In genomic region chr12:71626098-71626497, GRCh38 we compare ENCODE assay signal across 10 cellular contexts. TPM values are rescaled to one million over a fixed set of nuclear protein-coding genes. Genes with fewer than 3 reads are reported as not detected.
DNase-seq lines count a peak whose midpoint lies in the region; ATAC-seq, FAIRE-seq and TF ChIP-seq lines count a peak whose summit lies in the region.
"Had no signal": no experiment of that assay in that cellular context is flagged by ENCODE, and none has a peak within 500 bp of the region (broad histone marks: within the 10 kb centered on the region; RNA-seq: fewer than 3 reads in every experiment).

No MANE protein-coding gene starts in this region.

- no peak for TF ChIP-seq CTCF in fibroblast of pulmonary artery (IDR thresholded peaks at IDR 0.05; ENCODE audit: low read length, missing control alignments)

- H3K9me3 ChIP-seq in SJCRH30 (replicated peaks): no peaks in the 10 kb centered on the region
- H3K9me3 ChIP-seq: gastroesophageal sphincter had no signal

- H3K4me3 ChIP-seq in fibroblast of pulmonary artery (replicated peaks; ENCODE audit: low read depth, low read length) (no peak overlapping the region), SJCRH30 (no peak overlapping the region)
- H3K4me3 ChIP-seq: gastroesophageal sphincter had no signal

- ATAC-seq in GM21447 (IDR thresholded peaks at IDR 0.05; ENCODE audit: unreplicated experiment) (peak; percentile 80), GM19035 (IDR thresholded peaks at IDR 0.05; ENCODE audit: unreplicated experiment) (no peak)
- ATAC-seq: gastroesophageal sphincter had no signal

- H3K27me3 ChIP-seq in SJCRH30: no peaks in the 10 kb centered on the region
- H3K27me3 ChIP-seq: gastroesophageal sphincter had no signal

- DNase-seq in GM12891 (ENCODE audit: insufficient read length, low spot score): no peak
- peak; percentile 69 for DNase-seq in MV-4-11 (lab: John Stamatoyannopoulos, UW)
- DNase-seq in fibroblast of pulmonary artery (ENCODE audit: low read depth): peak; percentile 21
- DNase-seq in NCI-H2107 treated with DMSO at 0.1 percent for 48 hours (lab: John Stamatoyannopoulos, UW; ENCODE audit: unreplicated experiment): no peak
- no peak for DNase-seq in SJCRH30
- DNase-seq in activated naive CD4-positive, alpha-beta T cell (lab: John Stamatoyannopoulos, UW): no peak
- DNase-seq: activated naive CD4-positive, alpha-beta T cell treated with Interleukin-2 at 50 U/mL for 16 hours had no signal

- TF ChIP-seq POLR2A in GM12891 (IDR thresholded peaks at IDR 0.05; ENCODE audit: low read depth, low read length): no peak

- H3K4me1 ChIP-seq in SJCRH30: no peaks in the 10 kb centered on the region
- H3K4me1 ChIP-seq: gastroesophageal sphincter had no signal

- no peak overlapping the region for H3K27ac ChIP-seq in SJCRH30
- H3K27ac ChIP-seq: gastroesophageal sphincter had no signal

- FAIRE-seq in GM12891 (lab: Jason Lieb, UNC): no peak

- H3K36me3 ChIP-seq in SJCRH30: peaks cover 91% of the 10 kb centered on the region

TF ChIP-seq in GM12891, 5 proteins besides CTCF, POLR2A, EP300 and RAD21:
- TF ChIP-seq SPI1 (IDR thresholded peaks at IDR 0.05; ENCODE audit: low read depth, low read length) (peak; percentile 69), POLR2AphosphoS5 (IDR thresholded peaks at IDR 0.05; ENCODE audit: low read depth, low read length) (no peak)

RNA-seq across cellular contexts. Expression of gene ZFC3H1, which starts 37.5 kb away (rescaled TPM):
- polyA plus RNA-seq in GM12891 (2012; ENCODE audit: low read depth, missing spikeins): 19.0 TPM
- 15.4 and 24.5 TPM in 2 replicates for total RNA-seq in SJCRH30 (2014; rRNA removed; shearing (Covaris generic))

RNA-seq across cellular contexts. Expression of gene THAP2, which starts 38.0 kb away (rescaled TPM):
- polyA plus RNA-seq in GM12891 (2012; ENCODE audit: low read depth, missing spikeins): 3.5 TPM
- 5.6 and 7.2 TPM in 2 replicates for total RNA-seq in SJCRH30 (2014; rRNA removed; shearing (Covaris generic))

RNA-seq across cellular contexts. Expression of gene TMEM19, which starts 59.8 kb away (rescaled TPM):
- 18.1 TPM for polyA plus RNA-seq in GM12891 (2012; ENCODE audit: low read depth, missing spikeins)
- total RNA-seq in SJCRH30 (2014; rRNA removed; shearing (Covaris generic)): 31.8 and 34.6 TPM in 2 replicates

Comparison
In these comparisons a context has a peak if more than half of its experiments do, and no peak if none do; other contexts are left out.
1. DNase-seq: peak in MV-4-11 (single experiment) and fibroblast of pulmonary artery (single experiment); none in GM12891 (single experiment), NCI-H2107 treated with DMSO at 0.1 percent for 48 hours (single experiment), SJCRH30 (0 of 2) and activated naive CD4-positive, alpha-beta T cell (0 of 4).